25 cellular contexts compared by ENCODE assay signal in the genomic region with DNA sequence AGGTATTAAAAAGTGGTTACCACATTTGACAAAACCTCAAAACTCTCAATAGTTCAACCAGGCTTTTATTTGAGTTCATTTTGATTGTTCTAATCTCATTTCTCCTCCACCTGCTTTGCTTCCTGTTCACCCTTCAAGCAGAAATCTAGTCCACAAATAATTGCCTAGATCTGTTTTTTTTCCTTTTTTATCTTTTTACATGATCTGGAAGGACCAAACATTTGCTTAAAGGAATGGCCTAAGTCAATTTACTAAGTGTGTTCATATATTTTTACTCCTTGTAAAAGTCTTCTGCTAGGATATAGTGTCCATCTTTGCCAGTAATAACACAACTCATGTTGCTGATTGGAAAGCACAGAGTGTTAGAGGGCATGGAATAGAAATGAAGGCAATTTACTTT. TPM values are rescaled to one million over a fixed set of nuclear protein-coding genes. Genes with fewer than 3 reads are reported as not detected.
"Had no signal": no experiment of that assay in that cellular context is flagged by ENCODE, and none has a peak within 500 bp of the region (broad histone marks: within the 10 kb centered on the region; RNA-seq: fewer than 3 reads in every experiment).

No MANE protein-coding gene starts in this region.

- H3K27me3 ChIP-seq: MG63, SJSA1 had no signal

- H3K4me2 ChIP-seq: KMS-11 had no signal

- H3K9me3 ChIP-seq: MG63, SJSA1 had no signal

- H3K4me3 ChIP-seq: K562, MG63, SJSA1 had no signal

- DNase-seq: Kasumi-1, MG63, NCI-H1092, NCI-H1105 treated with DMSO at 0.1 percent for 48 hours, NCI-H1417 treated with DMSO at 0.1 percent for 48 hours, NCI-H146, NCI-H1694 treated with DMSO at 0.1 percent for 48 hours, NCI-H1930, NCI-H2081, NCI-H2107, NCI-H226, NCI-H446, NCI-H510A, NCI-H524 treated with DMSO at 0.1 percent for 48 hours, NCI-H69, NCI-H774, Right ventricle myocardium superior, RPMI8226, SIG-M5 had no signal

- H3K36me3 Mint-ChIP-seq: IgD-negative memory B cell had no signal

- ATAC-seq: K562 had no signal

- FAIRE-seq: K562, RCC 7860 had no signal

- H3K27ac Mint-ChIP-seq: IgD-negative memory B cell had no signal

- H3K4me1 ChIP-seq: SJSA1 had no signal

- H3K4me3 Mint-ChIP-seq: IgD-negative memory B cell had no signal

- H3K27ac ChIP-seq: KMS-11, SJSA1 had no signal

- H3K4me1 Mint-ChIP-seq: IgD-negative memory B cell had no signal

RNA-seq across cellular contexts. Expression of gene VEGFD, which starts 26.2 kb away (rescaled TPM):
- total RNA-seq: HT1080, K562, SJSA1 had no signal
- polyA plus RNA-seq: IgD-negative memory B cell had no signal
